Comparison of ENCODE assay signal across 17 cellular contexts in genomic region chr2:52968043-52968442, GRCh38.
DNase-seq lines count a peak whose midpoint lies in the region; ATAC-seq and TF ChIP-seq lines count a peak whose summit lies in the region.
"Had no signal": no experiment of that assay in that cellular context is flagged by ENCODE, and none has a peak within 500 bp of the region (broad histone marks: within the 10 kb centered on the region; RNA-seq: fewer than 3 reads in every experiment).

No MANE protein-coding gene starts in this region.

- no peaks in the 10 kb centered on the region for H4K20me1 ChIP-seq in IMR-90 (ENCODE audit: insufficient read depth, low read length)

- DNase-seq in HFFc6: no peak
- no peak for DNase-seq in IMR-90
- peak; percentile 12 for DNase-seq in OCI-M1 (lab: John Stamatoyannopoulos, UW)
- no peak for DNase-seq in effector CD4-positive, alpha-beta T cell
- no peak for DNase-seq in GM10266 (ENCODE audit: extremely low spot score)
- DNase-seq: BE2C; CD4-positive, alpha-beta memory T cell; DMS79; H9; KBM-7 had no signal

- H3K4me3 Mint-ChIP-seq in HFFc6: peak overlapping the region; percentile 1; the same call in 1 of the 2 replicates
- H3K4me3 Mint-ChIP-seq: CD4-positive, alpha-beta memory T cell; GM23338; H9 had no signal

- ATAC-seq in IMR-90 (ENCODE audit: low read depth) (peak; percentile 60; the same call in 1 of the 2 replicates), HG02678 (IDR thresholded peaks at IDR 0.05; ENCODE audit: unreplicated experiment) (no peak), GM21515 (IDR thresholded peaks at IDR 0.05; ENCODE audit: unreplicated experiment) (no peak)
- ATAC-seq: A549, GM23338 had no signal

- CTCF ChIA-PET in IMR-90 (lab: Yijun Ruan, JAX): no interaction called here

- POLR2A ChIA-PET in IMR-90 (lab: Charles Lee; ENCODE audit: unreplicated experiment): no interaction called here

- dilution Hi-C loops in IMR-90 (cut with HindIII; ENCODE audit: low sequenced_read_pairs, unreplicated experiment): no loop called here

- H3K9me3 Mint-ChIP-seq in HFFc6: no peaks in the 10 kb centered on the region
- H3K9me3 Mint-ChIP-seq: GM23338, H9 had no signal

- H3K4ac ChIP-seq in IMR-90 (ENCODE audit: low read depth, low read length): no peak overlapping the region

- H3K4me3 ChIP-seq in IMR-90 (ENCODE audit: insufficient read depth, low read depth, low read length) (no peak overlapping the region), parathyroid adenoma (ENCODE audit: low read depth, low read length) (no peak overlapping the region)
- H3K4me3 ChIP-seq: A549, GM23338 had no signal

- H2BK15ac ChIP-seq in IMR-90 (ENCODE audit: low read depth, low read length): no peak overlapping the region

- in situ Hi-C loops in IMR-90 (cut with MboI; ENCODE audit: low sequenced_read_pairs): no loop called here

- no peak overlapping the region for H4K91ac ChIP-seq in IMR-90 (ENCODE audit: insufficient read depth, low read depth, low read length)

- no peak overlapping the region for H2AK9ac ChIP-seq in IMR-90 (replicated peaks; ENCODE audit: low read depth, low read length, poor library complexity)

- H3K79me2 ChIP-seq in parathyroid adenoma: no peaks in the 10 kb centered on the region

- BruUV-seq in IMR-90 (replicated peaks; lab: Mats Ljungman, UMichigan): no TSS peak

- H2AK5ac ChIP-seq in IMR-90 (ENCODE audit: low read depth, low read length): no peak overlapping the region

- H2BK120ac ChIP-seq in IMR-90 (ENCODE audit: low read depth, low read length): no peak overlapping the region

- H4K5ac ChIP-seq in IMR-90 (ENCODE audit: low read depth, low read length): no peak overlapping the region

- no peak overlapping the region for H4K8ac ChIP-seq in IMR-90 (ENCODE audit: low read depth in 2 of 2, low read length in 2 of 2)

- H3K14ac ChIP-seq in IMR-90 (replicated peaks; ENCODE audit: low read depth, low read length): no peak overlapping the region

- H3K4me1 ChIP-seq in IMR-90 (ENCODE audit: control insufficient read depth, insufficient read depth, low read length): no peaks in the 10 kb centered on the region
- peaks cover 19% of the 10 kb centered on the region for H3K4me1 ChIP-seq in parathyroid adenoma
- H3K4me1 ChIP-seq: A549, BE2C had no signal

- H3K27ac ChIP-seq in IMR-90 (ENCODE audit: insufficient read depth, low read length) (no peak overlapping the region), parathyroid adenoma (no peak overlapping the region)
- H3K27ac ChIP-seq: A549, C4-2B, HL-60 had no signal

- H3K4me2 ChIP-seq in IMR-90 (ENCODE audit: low read depth, low read length) (no peak overlapping the region; the same call in 1 of the 2 replicates), parathyroid adenoma (ENCODE audit: low read length) (no peak overlapping the region)
- H3K4me2 ChIP-seq: A549, GM23338 had no signal

- H3K18ac ChIP-seq in IMR-90 (ENCODE audit: low read depth, low read length): no peak overlapping the region

- no peak for TF ChIP-seq RAD21 in IMR-90 (IDR thresholded peaks at IDR 0.05; ENCODE audit: low read length)

- no peak overlapping the region for H2BK20ac ChIP-seq in IMR-90 (ENCODE audit: low read depth, low read length)

- H3K27me3 ChIP-seq in IMR-90 (ENCODE audit: control insufficient read depth, insufficient read depth, low read length): no peaks in the 10 kb centered on the region
- H3K27me3 ChIP-seq in parathyroid adenoma (ENCODE audit: control insufficient read depth, insufficient read depth, low read length): no peaks in the 10 kb centered on the region
- H3K27me3 ChIP-seq: BE2C had no signal

- H3K9ac ChIP-seq in IMR-90 (ENCODE audit: low read depth, low read length) (no peak overlapping the region), parathyroid adenoma (no peak overlapping the region)

- H3K9me3 ChIP-seq in IMR-90 (ENCODE audit: control insufficient read depth, insufficient read depth, low read length) (no peaks in the 10 kb centered on the region), parathyroid adenoma (ENCODE audit: control insufficient read depth, low read length) (no peaks in the 10 kb centered on the region)
- H3K9me3 ChIP-seq: A549, BE2C had no signal

- no peak overlapping the region for H3K27ac Mint-ChIP-seq in HFFc6
- H3K27ac Mint-ChIP-seq: CD4-positive, alpha-beta memory T cell; GM23338; H9 had no signal

- H3K56ac ChIP-seq in IMR-90 (ENCODE audit: extremely low read depth, insufficient read depth, low read length): no peak overlapping the region

- peaks cover 7% of the 10 kb centered on the region; the same call in 1 of the 2 replicates for H3K4me1 Mint-ChIP-seq in HFFc6 (ENCODE audit: low read depth)
- H3K4me1 Mint-ChIP-seq: CD4-positive, alpha-beta memory T cell had no signal

- H3K36me3 ChIP-seq in IMR-90 (ENCODE audit: control insufficient read depth, insufficient read depth, low read length): no peaks in the 10 kb centered on the region
- H3K36me3 ChIP-seq in parathyroid adenoma (ENCODE audit: control insufficient read depth, insufficient read depth, low read length): no peaks in the 10 kb centered on the region
- H3K36me3 ChIP-seq: BE2C had no signal

- H3K36me3 Mint-ChIP-seq in HFFc6 (ENCODE audit: low read depth): no peaks in the 10 kb centered on the region
- H3K36me3 Mint-ChIP-seq: CD4-positive, alpha-beta memory T cell had no signal

- H2AFZ ChIP-seq in IMR-90 (replicated peaks; ENCODE audit: low read length, poor library complexity): no peak overlapping the region
- peak overlapping the region; percentile 51 for H2AFZ ChIP-seq in parathyroid adenoma
- H2AFZ ChIP-seq: GM23338 had no signal

- H2BK5ac ChIP-seq in IMR-90 (ENCODE audit: low read depth, low read length, poor library complexity, severe bottlenecking): no peak overlapping the region

- no peaks in the 10 kb centered on the region for H3K27me3 Mint-ChIP-seq in HFFc6 (ENCODE audit: insufficient read depth)
- H3K27me3 Mint-ChIP-seq: CD4-positive, alpha-beta memory T cell had no signal

- intact Hi-C loops in IMR-90 (cut with micrococcal nuclease): no loop called here

- H3K9me1 ChIP-seq in IMR-90 (ENCODE audit: insufficient read depth, low read length): no peaks in the 10 kb centered on the region

- TF ChIP-seq CTCF in HFFc6 (IDR thresholded peaks at IDR 0.05) (no peak), IMR-90 (conservative IDR thresholded peaks at IDR 0.05; ENCODE audit: low read depth, low read length) (no peak), parathyroid adenoma (IDR thresholded peaks at IDR 0.05) (no peak), GM10266 (IDR thresholded peaks at IDR 0.05; ENCODE audit: control insufficient read depth, insufficient read depth, low read depth, missing control alignments) (no peak)

- no peak overlapping the region for H3K23ac ChIP-seq in IMR-90 (ENCODE audit: low read depth, low read length)

- H3K79me1 ChIP-seq in IMR-90 (ENCODE audit: low read depth in 1 of 2, low read length in 2 of 2): no peaks in the 10 kb centered on the region

- WGBS in IMR-90 (ENCODE audit: extremely low coverage in 2 of 2, insufficient read length in 1 of 2), 2 experiments: no CpG with 5 or more reads among the region's 1 CpG

- TF ChIP-seq POLR2A in IMR-90 (IDR thresholded peaks at IDR 0.05; ENCODE audit: low read depth, low read length): no peak

TF ChIP-seq in IMR-90, 13 proteins besides CTCF, POLR2A, EP300 and RAD21:
- TF ChIP-seq FOS (IDR thresholded peaks at IDR 0.05; ENCODE audit: low read depth, low read length) (no peak), USF2 (IDR thresholded peaks at IDR 0.05; ENCODE audit: low read depth, low read length) (no peak), MAZ (IDR thresholded peaks at IDR 0.05; ENCODE audit: borderline replicate concordance, low read depth, low read length) (no peak), NFE2L2 (IDR thresholded peaks at IDR 0.05; ENCODE audit: low read depth, low read length) (no peak)
